Comparison of ENCODE assay signal across 1 cellular context in the genomic region with DNA sequence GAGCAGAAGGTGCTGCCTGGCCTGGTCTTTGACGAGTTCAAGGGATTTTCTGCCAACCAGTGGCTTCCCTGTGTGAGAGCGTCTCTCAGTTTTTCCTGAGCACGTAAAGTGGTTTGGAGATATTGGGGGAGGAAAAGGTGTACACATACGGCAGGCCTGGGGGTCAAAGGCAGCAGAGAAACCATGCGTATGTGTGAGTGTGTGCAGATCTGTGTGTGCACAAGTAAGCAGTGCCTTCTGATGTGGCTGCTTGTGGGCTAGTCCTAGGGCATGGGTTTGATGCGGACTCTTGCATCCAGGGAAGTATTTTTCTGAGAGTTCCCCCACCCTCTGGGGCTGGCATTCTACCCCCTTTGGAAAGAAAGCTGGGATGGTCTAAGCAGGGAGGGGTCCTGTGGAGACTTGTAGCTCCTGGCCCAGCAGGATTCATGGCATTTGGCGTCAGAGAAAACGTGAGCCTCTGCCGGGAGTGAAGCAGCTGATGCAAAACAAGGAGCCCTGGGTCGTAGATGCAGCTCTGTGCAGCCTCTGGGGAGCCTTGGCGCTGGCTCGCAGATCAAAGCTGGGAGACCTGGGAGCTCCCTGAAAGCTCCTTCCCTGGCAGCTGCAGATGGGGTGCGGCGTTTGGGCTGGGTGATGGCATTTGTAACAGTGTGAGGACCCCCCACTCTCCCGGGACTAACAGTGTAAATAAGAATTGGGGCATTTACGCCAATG.
TF ChIP-seq lines count a peak whose summit lies in the region.

No MANE protein-coding gene starts in this region.

TF ChIP-seq in H1, 55 proteins besides CTCF, POLR2A, EP300 and RAD21:
- no peak for TF ChIP-seq SAP30 (IDR thresholded peaks at IDR 0.05; ENCODE audit: insufficient read depth, insufficient replicate concordance, low read length)
- no peak for TF ChIP-seq GABPA (IDR thresholded peaks at IDR 0.05; ENCODE audit: borderline replicate concordance, insufficient read depth, low read length)
- no peak for TF ChIP-seq TBP (IDR thresholded peaks at IDR 0.05; ENCODE audit: low read depth, low read length)
- 0 out of 2 replicates have a peak, but pooled peaks have one; percentile 30 for TF ChIP-seq CREB1 (IDR thresholded peaks at IDR 0.05)
- TF ChIP-seq, protein P1, sequence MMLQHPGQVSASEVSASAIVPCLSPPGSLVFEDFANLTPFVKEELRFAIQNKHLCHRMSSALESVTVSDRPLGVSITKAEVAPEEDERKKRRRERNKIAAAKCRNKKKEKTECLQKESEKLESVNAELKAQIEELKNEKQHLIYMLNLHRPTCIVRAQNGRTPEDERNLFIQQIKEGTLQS (IDR thresholded peaks at IDR 0.05; ENCODE audit: insufficient read depth, low read depth, low read length), result no peak
- TF ChIP-seq, protein P2, sequence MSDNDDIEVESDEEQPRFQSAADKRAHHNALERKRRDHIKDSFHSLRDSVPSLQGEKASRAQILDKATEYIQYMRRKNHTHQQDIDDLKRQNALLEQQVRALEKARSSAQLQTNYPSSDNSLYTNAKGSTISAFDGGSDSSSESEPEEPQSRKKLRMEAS (IDR thresholded peaks at IDR 0.05), result no peak
